1 cellular context compared by ENCODE assay signal in genomic region chr17:28996554-28997096, GRCh38.
A peak's percentile ranks its signal among the peaks of the same experiment; 100 is the strongest.
TF ChIP-seq lines count a peak whose summit lies in the region.

No MANE protein-coding gene starts in this region.

TF ChIP-seq in HepG2, 621 proteins besides CTCF, POLR2A, EP300 and RAD21 (continued from another document and continues in another):
- TF ChIP-seq SKIL (CRISPR knock-in tag; IDR thresholded peaks at IDR 0.05; ENCODE audit: borderline replicate concordance) (peak; percentile 86), ZBTB21 (CRISPR knock-in tag; IDR thresholded peaks at IDR 0.05) (no peak), ZSCAN29 (CRISPR knock-in tag; conservative IDR thresholded peaks at IDR 0.05) (peak; percentile 62; the same call in 1 of the 2 replicates), ZNF597 (CRISPR knock-in tag; IDR thresholded peaks at IDR 0.05) (no peak), NCOA5 (CRISPR knock-in tag; IDR thresholded peaks at IDR 0.05) (no peak), ZNF577 (CRISPR knock-in tag; IDR thresholded peaks at IDR 0.05; ENCODE audit: borderline replicate concordance, low read depth) (no peak), SATB2 (CRISPR knock-in tag; IDR thresholded peaks at IDR 0.05) (no peak), NFKBIZ (CRISPR knock-in tag; IDR thresholded peaks at IDR 0.05) (no peak), MZF1 (CRISPR knock-in tag; IDR thresholded peaks at IDR 0.05; ENCODE audit: borderline replicate concordance) (no peak), NFAT5 (CRISPR knock-in tag; IDR thresholded peaks at IDR 0.05) (no peak), SETDB1 (CRISPR knock-in tag; IDR thresholded peaks at IDR 0.05; ENCODE audit: borderline replicate concordance) (no peak), ATF5 (CRISPR knock-in tag; IDR thresholded peaks at IDR 0.05; ENCODE audit: low read depth) (peak; percentile 41), TERF1 (CRISPR knock-in tag; IDR thresholded peaks at IDR 0.05) (no peak), DDIT3 (CRISPR knock-in tag; IDR thresholded peaks at IDR 0.05) (no peak), ZUFSP (CRISPR knock-in tag; IDR thresholded peaks at IDR 0.05; ENCODE audit: borderline replicate concordance) (no peak), ZNF276 (CRISPR knock-in tag; IDR thresholded peaks at IDR 0.05; ENCODE audit: low read depth) (no peak; the same call in 1 of the 2 replicates), MATR3 (CRISPR knock-in tag; IDR thresholded peaks at IDR 0.05) (no peak), RFX1 (IDR thresholded peaks at IDR 0.05) (no peak), TARDBP (CRISPR knock-in tag; IDR thresholded peaks at IDR 0.05) (peak; percentile 76; the same call in 1 of the 2 replicates), ZBTB14 (CRISPR knock-in tag; IDR thresholded peaks at IDR 0.05) (no peak), TMF1 (CRISPR knock-in tag; IDR thresholded peaks at IDR 0.05; ENCODE audit: low read depth) (no peak), HDAC2 (CRISPR knock-in tag; IDR thresholded peaks at IDR 0.05) (peak; percentile 74; the same call in 1 of the 2 replicates), PAWR (CRISPR knock-in tag; IDR thresholded peaks at IDR 0.05; ENCODE audit: borderline replicate concordance) (no peak), ZBTB10 (CRISPR knock-in tag; IDR thresholded peaks at IDR 0.05; ENCODE audit: borderline replicate concordance) (no peak), HOXA3 (CRISPR knock-in tag; IDR thresholded peaks at IDR 0.05) (peak; percentile 69; the same call in 1 of the 2 replicates), ZBTB25 (CRISPR knock-in tag; IDR thresholded peaks at IDR 0.05) (no peak), MED13 (CRISPR knock-in tag; IDR thresholded peaks at IDR 0.05) (no peak), ZNF296 (CRISPR knock-in tag; conservative IDR thresholded peaks at IDR 0.05) (no peak), CEBPB (IDR thresholded peaks at IDR 0.05; ENCODE audit: borderline replicate concordance, low read depth, low read length) (no peak), ZNF720 (CRISPR knock-in tag; IDR thresholded peaks at IDR 0.05) (no peak), THAP9 (CRISPR knock-in tag; IDR thresholded peaks at IDR 0.05; ENCODE audit: borderline replicate concordance) (no peak; the same call in 1 of the 2 replicates), KDM2A (CRISPR knock-in tag; IDR thresholded peaks at IDR 0.05; ENCODE audit: borderline replicate concordance, low read depth) (no peak), ZFAT (CRISPR knock-in tag; conservative IDR thresholded peaks at IDR 0.05) (no peak), TCF7L2 (IDR thresholded peaks at IDR 0.05; ENCODE audit: low read depth, low read length) (no peak)
